2 cellular contexts compared by ENCODE assay signal in the genomic region with DNA sequence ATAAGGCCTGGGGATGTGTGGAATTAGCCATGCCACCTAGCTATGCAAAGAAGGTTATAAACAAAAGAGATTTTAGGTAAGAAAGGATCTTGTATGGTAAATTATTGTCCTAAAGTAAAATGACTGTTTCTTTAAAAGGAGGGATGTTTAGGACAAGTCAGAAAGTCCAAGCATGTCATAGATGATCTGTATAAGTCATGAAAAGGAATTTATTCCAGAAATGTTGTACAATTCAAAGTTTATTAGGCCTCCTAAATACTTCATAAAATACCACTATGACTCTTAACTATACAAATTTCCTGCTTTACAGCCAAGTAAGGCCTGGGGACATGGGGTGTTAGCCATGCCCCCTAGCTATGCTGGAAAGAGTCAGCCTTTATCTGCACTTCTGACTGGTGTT.
A peak's percentile ranks its signal among the peaks of the same experiment; 100 is the strongest.
TF ChIP-seq lines count a peak whose summit lies in the region.

No MANE protein-coding gene starts in this region.

TF ChIP-seq in HEK293, 187 proteins besides CTCF, POLR2A, EP300 and RAD21:
- TF ChIP-seq OVOL3 (tag by site-specific recombination; IDR thresholded peaks at IDR 0.05) = no peak
- peak; percentile 84; the same call in 1 of the 2 replicates for TF ChIP-seq TRIM28 (IDR thresholded peaks at IDR 0.05; ENCODE audit: borderline replicate concordance, low read length)
- TF ChIP-seq SETDB1 (IDR thresholded peaks at IDR 0.05; ENCODE audit: insufficient read length, low read length) = peak; percentile 85

TF ChIP-seq in K562, 482 proteins besides CTCF, POLR2A, EP300 and RAD21:
- TF ChIP-seq RAD51 (IDR thresholded peaks at IDR 0.05; ENCODE audit: borderline replicate concordance, low read depth) (no peak), ZFP36 (IDR thresholded peaks at IDR 0.05; ENCODE audit: low read depth, low read length, partially characterized antibody) (peak; percentile 66)
